ENCODE assay signal across 11 cellular contexts in the genomic region with DNA sequence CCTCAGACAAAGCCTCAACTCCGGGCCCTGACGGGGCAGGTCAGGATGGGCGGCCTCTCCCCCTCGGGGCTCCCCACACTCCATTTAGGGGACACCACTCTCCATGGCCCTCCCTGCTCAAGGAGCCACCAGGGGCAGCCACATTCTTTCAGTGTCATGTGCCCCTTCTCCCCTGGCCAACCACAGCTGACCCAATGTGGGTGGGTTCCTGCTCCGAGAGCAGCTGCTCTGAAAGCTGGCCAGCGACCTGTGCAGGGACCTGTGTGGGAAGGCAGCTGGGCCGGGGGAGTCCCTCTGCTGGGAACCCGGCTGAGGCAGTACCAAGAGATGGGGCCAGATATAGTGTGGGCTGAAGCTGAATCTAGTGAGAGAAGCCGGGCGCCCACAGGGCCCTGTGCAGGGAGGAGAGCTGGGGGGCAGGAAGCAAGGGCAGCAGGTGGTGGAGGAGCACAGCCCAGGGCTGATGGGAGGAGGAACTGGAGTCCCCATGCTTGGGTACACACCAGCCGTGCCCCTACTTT. TPM values are rescaled to one million over a fixed set of nuclear protein-coding genes. Genes with fewer than 3 reads are reported as not detected.
DNase-seq lines count a peak whose midpoint lies in the region; ATAC-seq, FAIRE-seq and TF ChIP-seq lines count a peak whose summit lies in the region.
"Had no signal": no experiment of that assay in that cellular context is flagged by ENCODE, and none has a peak within 500 bp of the region (broad histone marks: within the 10 kb centered on the region; RNA-seq: fewer than 3 reads in every experiment).

No MANE protein-coding gene starts in this region.

- H3K9me3 Mint-ChIP-seq in activated naive CD8-positive, alpha-beta T cell treated with anti-CD3 and anti-CD28 coated beads, Interleukin-2, amount 10 ng/mL, durations not matched to agents 7 days and 5 days = no peaks in the 10 kb centered on the region
- H3K9me3 Mint-ChIP-seq in natural killer cell treated with Interleukin-12 subunit alpha and Interleukin-12 subunit beta and Interleukin-15 and Interleukin-18, amount 100 ng/mL, for 72 hours = no peaks in the 10 kb centered on the region

- no TSS peak for BruUV-seq in mammary epithelial cell (replicated peaks; lab: Mats Ljungman, UMichigan)

- no peaks in the 10 kb centered on the region for H3K36me3 ChIP-seq in mammary epithelial cell (ENCODE audit: insufficient read depth, low read length)

- H3K36me3 Mint-ChIP-seq in activated naive CD8-positive, alpha-beta T cell treated with anti-CD3 and anti-CD28 coated beads, Interleukin-2, amount 10 ng/mL, durations not matched to agents 7 days and 5 days = peaks cover 4% of the 10 kb centered on the region
- H3K36me3 Mint-ChIP-seq in natural killer cell treated with Interleukin-12 subunit alpha and Interleukin-12 subunit beta and Interleukin-15 and Interleukin-18, amount 100 ng/mL, for 72 hours = no peaks in the 10 kb centered on the region

- H3K4me3 ChIP-seq in mammary epithelial cell (replicated peaks in 1 of 3; ENCODE audit: insufficient read depth in 1 of 3, low read depth in 2 of 3, low read length in 3 of 3) = no peak overlapping the region

- no peaks in the 10 kb centered on the region for H4K20me1 ChIP-seq in mammary epithelial cell (ENCODE audit: insufficient read depth, low read length)

- intact Hi-C loops in mammary epithelial cell (cut with micrococcal nuclease) = no loop called here

- H3K27ac ChIP-seq in substantia nigra (ENCODE audit: low read depth, low read length, poor library complexity, severe bottlenecking) (no peak overlapping the region), mammary epithelial cell (ENCODE audit: insufficient read depth, low read depth, low read length) (no peak overlapping the region)

- no peak for TF ChIP-seq POLR2A in GM12892 (IDR thresholded peaks at IDR 0.05; ENCODE audit: low read depth, low read length)

- CTCF ChIA-PET in mammary epithelial cell (lab: Charles Lee; ENCODE audit: low non-redundant PET) = interaction anchor here (0.6 kb wide), 1 partner anchor 103 kb away, joined by 3 read pairs; no protein-coding TSS in a partner anchor

- no peaks in the 10 kb centered on the region for H3K9me3 ChIP-seq in mammary epithelial cell (replicated peaks; ENCODE audit: insufficient read depth, low read length)

- H2AFZ ChIP-seq in mammary epithelial cell (ENCODE audit: low read depth, low read length) = no peak overlapping the region

- peaks cover 36% of the 10 kb centered on the region for H3K4me1 Mint-ChIP-seq in activated naive CD8-positive, alpha-beta T cell treated with anti-CD3 and anti-CD28 coated beads, Interleukin-2, amount 10 ng/mL, durations not matched to agents 7 days and 5 days
- H3K4me1 Mint-ChIP-seq in natural killer cell treated with Interleukin-12 subunit alpha and Interleukin-12 subunit beta and Interleukin-15 and Interleukin-18, amount 100 ng/mL, for 72 hours (ENCODE audit: low read depth in 2 of 2) = peaks cover 18 to 50% of the 10 kb centered on the region in 2 donors

- no peak overlapping the region for H3K9ac ChIP-seq in mammary epithelial cell (ENCODE audit: insufficient read depth, low read length)

- H3K27me3 Mint-ChIP-seq in activated naive CD8-positive, alpha-beta T cell treated with anti-CD3 and anti-CD28 coated beads, Interleukin-2, amount 10 ng/mL, durations not matched to agents 7 days and 5 days = no peaks in the 10 kb centered on the region
- no peaks in the 10 kb centered on the region for H3K27me3 Mint-ChIP-seq in natural killer cell treated with Interleukin-12 subunit alpha and Interleukin-12 subunit beta and Interleukin-15 and Interleukin-18, amount 100 ng/mL, for 72 hours

- POLR2A ChIA-PET in activated naive CD8-positive, alpha-beta T cell treated with anti-CD3 and anti-CD28 coated beads, Interleukin-2, amount 10 ng/mL, durations not matched to agents 7 days and 5 days (lab: Charles Lee) = interaction anchor here (0.6 to 2.2 kb wide), 4 partner anchors 8 to 92 kb away, joined by 3 to 12 read pairs (median 4); partner anchors contain the start of gene PPA1

- no peak for TF ChIP-seq CTCF in mammary epithelial cell (conservative IDR thresholded peaks at IDR 0.05 in 1 of 2, IDR thresholded peaks at IDR 0.05 in 1 of 2; ENCODE audit: extremely low read depth in 1 of 2, insufficient read depth in 1 of 2, low read depth in 1 of 2, low read length in 2 of 2)

- H3K4me1 ChIP-seq in mammary epithelial cell (ENCODE audit: insufficient read depth, low read length) = no peaks in the 10 kb centered on the region

- FAIRE-seq in GM12892 (lab: Jason Lieb, UNC) (no peak), frontal cortex (lab: Jason Lieb, UNC) (no peak)
- FAIRE-seq: endometrium, G401.6 had no signal

- H3K4me3 Mint-ChIP-seq in activated naive CD8-positive, alpha-beta T cell treated with anti-CD3 and anti-CD28 coated beads, Interleukin-2, amount 10 ng/mL, durations not matched to agents 7 days and 5 days = peak overlapping the region; percentile 37
- no peak overlapping the region for H3K4me3 Mint-ChIP-seq in natural killer cell treated with Interleukin-12 subunit alpha and Interleukin-12 subunit beta and Interleukin-15 and Interleukin-18, amount 100 ng/mL, for 72 hours

- peak; percentile 70 for ATAC-seq in HG02571 (IDR thresholded peaks at IDR 0.05; ENCODE audit: unreplicated experiment)
- peak; percentile 52 for ATAC-seq in activated naive CD8-positive, alpha-beta T cell treated with anti-CD3 and anti-CD28 coated beads, Interleukin-2, amount 10 ng/mL, durations not matched to agents 7 days and 5 days (ENCODE audit: low read depth)
- peak; percentile 53 to 72 for ATAC-seq in natural killer cell treated with Interleukin-12 subunit alpha and Interleukin-12 subunit beta and Interleukin-15 and Interleukin-18, amount 100 ng/mL, for 72 hours

- no peaks in the 10 kb centered on the region for H3K27me3 ChIP-seq in mammary epithelial cell (ENCODE audit: insufficient read depth, low read length)

- no peaks in the 10 kb centered on the region for H3K79me2 ChIP-seq in mammary epithelial cell (ENCODE audit: insufficient read depth, low read length)

- H3K4me2 ChIP-seq in mammary epithelial cell (ENCODE audit: insufficient read depth, low read depth, low read length) = no peak overlapping the region

- dilution Hi-C loops in mammary epithelial cell (cut with HindIII; ENCODE audit: low sequenced_read_pairs) = loop anchor here (5.0 kb wide), 2 partner anchors 82 to 532 kb away; no protein-coding TSS in a partner anchor

- peak overlapping the region; percentile 96 for H3K27ac Mint-ChIP-seq in activated naive CD8-positive, alpha-beta T cell treated with anti-CD3 and anti-CD28 coated beads, Interleukin-2, amount 10 ng/mL, durations not matched to agents 7 days and 5 days
- H3K27ac Mint-ChIP-seq in natural killer cell treated with Interleukin-12 subunit alpha and Interleukin-12 subunit beta and Interleukin-15 and Interleukin-18, amount 100 ng/mL, for 72 hours = peak overlapping the region; percentile 88 to 90

- 66% methylated on average over 6 of the region's 11 CpGs for WGBS in mammary epithelial cell (ENCODE audit: low coverage, missing lambda C conversion rate)

- DNase-seq in GM12892 (ENCODE audit: insufficient read length) (peak; percentile 42), pons (ENCODE audit: low spot score) (no peak), substantia nigra (lab: John Stamatoyannopoulos, UW) (no peak), mammary epithelial cell (no peak), frontal cortex (ENCODE audit: low spot score in 2 of 2) (no peak)
- DNase-seq in activated naive CD8-positive, alpha-beta T cell treated with anti-CD3 and anti-CD28 coated beads, Interleukin-2, amount 10 ng/mL, durations not matched to agents 7 days and 5 days = peak; percentile 55
- peak; percentile 64 for DNase-seq in natural killer cell treated with Interleukin-12 subunit alpha and Interleukin-12 subunit beta and Interleukin-15 and Interleukin-18, amount 100 ng/mL, for 72 hours (ENCODE audit: low spot score)
- DNase-seq: NCI-H526 had no signal

- in situ Hi-C loops in mammary epithelial cell (cut with MboI; ENCODE audit: low sequenced_read_pairs in 2 of 2) = no loop called here

RNA-seq across cellular contexts. Expression of gene NPFFR1, which starts 40.6 kb away (rescaled TPM):
- polyA plus RNA-seq in GM12892 (2012; ENCODE audit: missing spikeins) = not detected
- under 1 TPM in 1 of 2 experiments, not detected in 1; 0.03 TPM for total RNA-seq in activated naive CD8-positive, alpha-beta T cell treated with anti-CD3 and anti-CD28 coated beads, Interleukin-2, amount 10 ng/mL, durations not matched to agents 7 days and 5 days
- total RNA-seq in natural killer cell treated with Interleukin-12 subunit alpha and Interleukin-12 subunit beta and Interleukin-15 and Interleukin-18, amount 100 ng/mL, for 72 hours = under 1 TPM in 1 of 2 donors, not detected in 1; 0.02 TPM
- under 1 TPM in 1 of 2 donors, not detected in 1; under 0.01 TPM for total RNA-seq in mammary epithelial cell
- polyA plus RNA-seq in mammary epithelial cell = 0.01 TPM
- polyA minus RNA-seq in mammary epithelial cell = not detected
- 1.2 TPM for total RNA-seq in frontal cortex

RNA-seq across cellular contexts. Expression of gene LRRC20, which starts 58.0 kb away (rescaled TPM):
- 13.4 TPM for polyA plus RNA-seq in GM12892 (2012; ENCODE audit: missing spikeins)
- 10 to 100 TPM; 13.0 to 13.3 TPM for total RNA-seq in activated naive CD8-positive, alpha-beta T cell treated with anti-CD3 and anti-CD28 coated beads, Interleukin-2, amount 10 ng/mL, durations not matched to agents 7 days and 5 days
- 10 to 100 TPM in 1 of 2 donors, 1 to 10 TPM in 1; 6.5 to 17.1 TPM for total RNA-seq in natural killer cell treated with Interleukin-12 subunit alpha and Interleukin-12 subunit beta and Interleukin-15 and Interleukin-18, amount 100 ng/mL, for 72 hours
- total RNA-seq in mammary epithelial cell (1 to 10 TPM; 3.0 to 9.4 TPM), frontal cortex (11.0 TPM)
- polyA plus RNA-seq in mammary epithelial cell = 14.2 TPM
- polyA minus RNA-seq in mammary epithelial cell = 2.9 TPM

Comparison
In these comparisons a context has a peak if more than half of its experiments do, and no peak if none do; other contexts are left out.
1. DNase-seq: peak in GM12892 (single experiment), activated naive CD8-positive, alpha-beta T cell treated with anti-CD3 and anti-CD28 coated beads, Interleukin-2, amount 10 ng/mL, durations not matched to agents 7 days and 5 days (single experiment) and natural killer cell treated with Interleukin-12 subunit alpha and Interleukin-12 subunit beta and Interleukin-15 and Interleukin-18, amount 100 ng/mL, for 72 hours (single experiment); none in pons (single experiment), substantia nigra (0 of 49), mammary epithelial cell (single experiment) and frontal cortex (0 of 2).
2. Peak in every context shown above with its lines, with median percentiles within 50 percentile points of each other: ATAC-seq.